Comparison of ENCODE assay signal across 21 cellular contexts in genomic region chr16:86217001-86217890, GRCh38.
"Had no signal": no experiment of that assay in that cellular context is flagged by ENCODE, and none has a peak within 500 bp of the region (broad histone marks: within the 10 kb centered on the region; RNA-seq: fewer than 3 reads in every experiment).

No MANE protein-coding gene starts in this region.

- H3K4me1 ChIP-seq: colonic mucosa, prostate gland had no signal

- ATAC-seq: activated CD8-positive, alpha-beta memory T cell treated with anti-CD3 and anti-CD28 coated beads, Interleukin-2, amount 10 ng/mL, durations not matched to agents 7 days and 5 days; activated CD8-positive, alpha-beta T cell treated with anti-CD3 and anti-CD28 coated beads for 36 hours; activated naive CD4-positive, alpha-beta T cell treated with anti-CD3 and anti-CD28 coated beads, Interleukin-2, amount 50 U/mL, for 72 hours; activated T-cell treated with anti-CD3 and anti-CD28 coated beads, Interleukin-2, amount 50 U/mL, for 72 hours; left cardiac atrium had no signal

- H3K36me3 ChIP-seq: colonic mucosa, neutrophil, prostate gland, thoracic aorta had no signal

- FAIRE-seq: bronchial epithelial cell, frontal cortex had no signal

- H3K9me3 ChIP-seq: colonic mucosa, neutrophil, prostate gland, thoracic aorta had no signal

- H3K27me3 ChIP-seq: colonic mucosa had no signal

- H3K4me3 ChIP-seq: colonic mucosa, prostate gland, smooth muscle cell, thoracic aorta had no signal

- H3K27ac ChIP-seq: colonic mucosa, neutrophil, prostate gland, thoracic aorta had no signal

- DNase-seq: activated B cell treated with CpG ODN at 0.5 μM for 24 hours; activated CD4-positive, alpha-beta T cell treated with anti-CD3 and anti-CD28 coated beads, Interleukin-2, amount 50 U/mL, for 1 hour; activated CD8-positive, alpha-beta memory T cell treated with anti-CD3 and anti-CD28 coated beads, Interleukin-2, amount 10 ng/mL, durations not matched to agents 7 days and 5 days; activated CD8-positive, alpha-beta T cell treated with anti-CD3 and anti-CD28 coated beads for 36 hours; activated naive CD4-positive, alpha-beta T cell; activated T-cell treated with anti-CD3 and anti-CD28 coated beads for 4 hours; activated T-cell treated with anti-CD3 and anti-CD28 coated beads, Interleukin-2, amount 50 U/mL, for 72 hours; colonic mucosa; effector memory CD4-positive, alpha-beta T cell; islet precursor cell; left cardiac atrium; retina; stimulated activated naive CD4-positive, alpha-beta T cell treated with Interleukin-2 at 50 U/mL for 16 hours; T-helper 1 cell had no signal
